In genomic region chr5:66171349-66172344, GRCh38 we compare ENCODE assay signal across 8 cellular contexts. TPM values are rescaled to one million over a fixed set of nuclear protein-coding genes. Genes with fewer than 3 reads are reported as not detected.
DNase-seq lines count a peak whose midpoint lies in the region; ATAC-seq and TF ChIP-seq lines count a peak whose summit lies in the region.

No MANE protein-coding gene starts in this region.

- TF ChIP-seq CTCF in gastroesophageal sphincter (IDR thresholded peaks at IDR 0.05), result peak; percentile 41 to 54 (median 48)
- peak; percentile 61 for TF ChIP-seq CTCF in retinal pigment epithelial cell (conservative IDR thresholded peaks at IDR 0.05; ENCODE audit: low read depth, low read length)

- H3K36me3 ChIP-seq in gastroesophageal sphincter, result peaks cover 3 to 86% of the 10 kb centered on the region in 2 donors

- H3K4me3 ChIP-seq in gastroesophageal sphincter, result no peak overlapping the region
- no peak overlapping the region for H3K4me3 ChIP-seq in retinal pigment epithelial cell (ENCODE audit: low read length)

- no peak overlapping the region for H3K27ac ChIP-seq in gastroesophageal sphincter

- H3K27me3 Mint-ChIP-seq in activated T-helper 17 cell treated with anti-CD3 and anti-CD28 coated beads, Interleukin-2, amount 50 U/mL, for 72 hours, result no peaks in the 10 kb centered on the region

- 45 to 46% methylated on average over 6 of the region's 6 CpGs for WGBS in gastroesophageal sphincter (ENCODE audit: low coverage in 1 of 2), 2 donors

- no peak for TF ChIP-seq EP300 in gastroesophageal sphincter (IDR thresholded peaks at IDR 0.05)

- no peaks in the 10 kb centered on the region for H3K9me3 ChIP-seq in gastroesophageal sphincter

- no peak overlapping the region for H3K4me3 Mint-ChIP-seq in activated T-helper 17 cell treated with anti-CD3 and anti-CD28 coated beads, Interleukin-2, amount 50 U/mL, for 72 hours

- peak; percentile 22 for DNase-seq in activated T-cell treated with anti-CD3 and anti-CD28 coated beads for 24 hours (ENCODE audit: low read depth)
- no peak for DNase-seq in activated T-cell treated with anti-CD3 and anti-CD28 coated beads, Interleukin-2, amount 50 U/mL, for 48 hours
- DNase-seq in NCI-H748 treated with DMSO at 0.1 percent for 48 hours (lab: John Stamatoyannopoulos, UW), result peak; percentile 3
- DNase-seq in retinal pigment epithelial cell (ENCODE audit: low read depth), result peak; percentile 18
- DNase-seq in NK-92 treated with Interleukin-12 subunit alpha and Interleukin-12 subunit beta, amount 100 ng/mL, for 24 hours (lab: John Stamatoyannopoulos, UW), result no peak

- H3K9me3 Mint-ChIP-seq in activated T-helper 17 cell treated with anti-CD3 and anti-CD28 coated beads, Interleukin-2, amount 50 U/mL, for 72 hours, result no peaks in the 10 kb centered on the region

- H3K27ac Mint-ChIP-seq in activated T-helper 17 cell treated with anti-CD3 and anti-CD28 coated beads, Interleukin-2, amount 50 U/mL, for 72 hours, result peak overlapping the region; percentile 88

- ATAC-seq in HG02759 (IDR thresholded peaks at IDR 0.05; ENCODE audit: unreplicated experiment), result peak; percentile 74
- ATAC-seq in activated T-helper 17 cell treated with anti-CD3 and anti-CD28 coated beads, Interleukin-2, amount 50 U/mL, for 72 hours (replicated peaks), result peak; percentile 63
- no peak for ATAC-seq in gastroesophageal sphincter

- peaks cover 91% of the 10 kb centered on the region for H3K36me3 Mint-ChIP-seq in activated T-helper 17 cell treated with anti-CD3 and anti-CD28 coated beads, Interleukin-2, amount 50 U/mL, for 72 hours (ENCODE audit: low read depth)

- no peaks in the 10 kb centered on the region for H3K4me1 ChIP-seq in gastroesophageal sphincter

- peaks cover 15% of the 10 kb centered on the region for H3K4me1 Mint-ChIP-seq in activated T-helper 17 cell treated with anti-CD3 and anti-CD28 coated beads, Interleukin-2, amount 50 U/mL, for 72 hours

- TF ChIP-seq POLR2A in gastroesophageal sphincter (IDR thresholded peaks at IDR 0.05), result no peak

- no peaks in the 10 kb centered on the region for H3K27me3 ChIP-seq in gastroesophageal sphincter

RNA-seq across cellular contexts. Expression of gene SREK1, which starts 27.5 kb away (rescaled TPM):
- total RNA-seq in activated T-helper 17 cell treated with anti-CD3 and anti-CD28 coated beads, Interleukin-2, amount 50 U/mL, for 72 hours, result 10 to 100 TPM; 60.0 to 72.4 TPM
- total RNA-seq in gastroesophageal sphincter, result 100 to 1,000 TPM in 1 of 4 donors, 10 to 100 TPM in 3; 28.4 to 107 (median 49.5) TPM

Comparison
In these comparisons a context has a peak if more than half of its experiments do, and no peak if none do; other contexts are left out.
1. DNase-seq: peak in activated T-cell treated with anti-CD3 and anti-CD28 coated beads for 24 hours (single experiment), NCI-H748 treated with DMSO at 0.1 percent for 48 hours (single experiment) and retinal pigment epithelial cell (single experiment); none in activated T-cell treated with anti-CD3 and anti-CD28 coated beads, Interleukin-2, amount 50 U/mL, for 48 hours (0 of 2) and NK-92 treated with Interleukin-12 subunit alpha and Interleukin-12 subunit beta, amount 100 ng/mL, for 24 hours (single experiment).